1 cellular context compared by ENCODE assay signal in genomic region chr22:29903371-29903770, GRCh38.
A peak's percentile ranks its signal among the peaks of the same experiment; 100 is the strongest.
TF ChIP-seq lines count a peak whose summit lies in the region.

No MANE protein-coding gene starts in this region.

TF ChIP-seq in HEK293, 187 proteins besides CTCF, POLR2A, EP300 and RAD21 (continued from another document):
- 0 out of 2 replicates have a peak, but pooled peaks have one; percentile 15 for TF ChIP-seq ZNF362 (tag by site-specific recombination; IDR thresholded peaks at IDR 0.05)
